ENCODE assay signal across 21 cellular contexts in the genomic region with DNA sequence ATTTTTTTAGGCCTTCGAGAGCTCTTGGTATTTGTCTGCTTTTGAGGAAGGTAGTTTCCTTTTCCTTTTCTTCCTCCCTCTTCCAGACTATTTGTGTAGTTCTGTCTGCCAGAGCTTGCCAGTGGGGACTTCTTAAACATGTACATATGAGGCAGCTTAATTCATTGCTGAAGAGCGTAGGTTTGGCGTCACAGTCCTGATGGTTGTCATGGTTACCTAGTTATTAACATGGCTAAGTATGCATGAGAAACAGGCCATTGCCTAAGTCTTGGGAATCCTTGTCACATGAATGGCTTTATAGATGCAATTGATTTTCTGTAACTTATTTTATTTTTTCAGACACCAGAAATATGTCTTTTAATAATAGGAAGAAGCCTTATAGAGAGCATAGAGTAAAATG. TPM values are rescaled to one million over a fixed set of nuclear protein-coding genes. Genes with fewer than 3 reads are reported as not detected.
DNase-seq lines count a peak whose midpoint lies in the region; ATAC-seq and TF ChIP-seq lines count a peak whose summit lies in the region.
"Had no signal": no experiment of that assay in that cellular context is flagged by ENCODE, and none has a peak within 500 bp of the region (broad histone marks: within the 10 kb centered on the region; RNA-seq: fewer than 3 reads in every experiment).

No MANE protein-coding gene starts in this region.

- ATAC-seq in activated CD8-positive, alpha-beta T cell treated with anti-CD3 and anti-CD28 coated beads for 36 hours, result no peak
- no peak for ATAC-seq in stimulated activated naive CD8-positive, alpha-beta T cell treated with anti-CD3 and anti-CD28 coated beads, Interleukin-15, Interleukin-2, amounts not matched to agents 100 U/mL and 50 U/mL, for 24 hours
- no peak for ATAC-seq in natural killer cell
- ATAC-seq: activated naive CD4-positive, alpha-beta T cell treated with anti-CD3 and anti-CD28 coated beads, Interleukin-2, amount 50 U/mL, for 72 hours; left colon had no signal

- no peak overlapping the region for H3K27ac Mint-ChIP-seq in activated CD8-positive, alpha-beta T cell treated with anti-CD3 and anti-CD28 coated beads for 36 hours
- no peak overlapping the region for H3K27ac Mint-ChIP-seq in natural killer cell
- H3K27ac Mint-ChIP-seq: activated CD4-positive, alpha-beta T cell treated with anti-CD3 and anti-CD28 coated beads, Interleukin-2, amount 10 ng/mL, durations not matched to agents 24 days and 14 days; activated naive CD4-positive, alpha-beta T cell treated with anti-CD3 and anti-CD28 coated beads, Interleukin-2, amount 50 U/mL, for 72 hours; activated T-helper 1 cell treated with anti-CD3 and anti-CD28 coated beads, Interleukin-12 subunit alpha, Interleukin-12 subunit beta, Interleukin-2, Interleukin-4 antibody, amounts not matched to agents 30 ng/mL and 10 ng/mL and 1 ng/mL, durations not matched to agents 14 hours and 24 hours and 36 hours had no signal

- H3K4me3 Mint-ChIP-seq in activated CD8-positive, alpha-beta T cell treated with anti-CD3 and anti-CD28 coated beads for 36 hours, result no peak overlapping the region
- H3K4me3 Mint-ChIP-seq in natural killer cell, result no peak overlapping the region
- H3K4me3 Mint-ChIP-seq: activated CD4-positive, alpha-beta T cell treated with anti-CD3 and anti-CD28 coated beads, Interleukin-2, amount 10 ng/mL, durations not matched to agents 24 days and 14 days; activated T-helper 1 cell treated with anti-CD3 and anti-CD28 coated beads, Interleukin-12 subunit alpha, Interleukin-12 subunit beta, Interleukin-2, Interleukin-4 antibody, amounts not matched to agents 30 ng/mL and 10 ng/mL and 1 ng/mL, durations not matched to agents 14 hours and 24 hours and 36 hours; CD8-positive, alpha-beta memory T cell; naive B cell had no signal

- in situ Hi-C loops in SK-MEL-5 (cut with HindIII; ENCODE audit: low pct_unique_long_range_greater_than_20kb, low sequenced_read_pairs), result no loop called here

- H3K36me3 Mint-ChIP-seq in activated CD8-positive, alpha-beta T cell treated with anti-CD3 and anti-CD28 coated beads for 36 hours (ENCODE audit: low read depth), result no peaks in the 10 kb centered on the region
- no peaks in the 10 kb centered on the region for H3K36me3 Mint-ChIP-seq in natural killer cell
- H3K36me3 Mint-ChIP-seq: activated naive CD4-positive, alpha-beta T cell treated with anti-CD3 and anti-CD28 coated beads, Interleukin-2, amount 50 U/mL, for 72 hours; CD8-positive, alpha-beta memory T cell; naive B cell had no signal

- TF ChIP-seq CTCF in activated CD8-positive, alpha-beta T cell treated with anti-CD3 and anti-CD28 coated beads for 36 hours (IDR thresholded peaks at IDR 0.05), result no peak
- TF ChIP-seq CTCF in natural killer cell (IDR thresholded peaks at IDR 0.05), result no peak

- intact Hi-C loops in activated CD8-positive, alpha-beta T cell treated with anti-CD3 and anti-CD28 coated beads for 36 hours (cut with micrococcal nuclease), result no loop called here
- intact Hi-C loops in natural killer cell (cut with micrococcal nuclease), result no loop called here

- DNase-seq in GM04504 (ENCODE audit: low read depth), result peak; percentile 0
- peak; percentile 21 for DNase-seq in SK-MEL-5 (ENCODE audit: low read depth, low spot score)
- DNase-seq in iPS-NIHi11 (ENCODE audit: low spot score), result peak; percentile 18
- DNase-seq in skeletal muscle cell (ENCODE audit: low read depth), result peak; percentile 5
- DNase-seq in activated CD8-positive, alpha-beta T cell treated with anti-CD3 and anti-CD28 coated beads for 36 hours, result no peak
- DNase-seq in stimulated activated naive CD8-positive, alpha-beta T cell treated with anti-CD3 and anti-CD28 coated beads, Interleukin-15, Interleukin-2, amounts not matched to agents 100 U/mL and 50 U/mL, for 24 hours, result no peak
- DNase-seq in natural killer cell, result no peak
- DNase-seq: activated CD4-positive, alpha-beta T cell treated with anti-CD3 and anti-CD28 coated beads, Interleukin-2, amount 10 ng/mL, durations not matched to agents 24 days and 14 days; CD8-positive, alpha-beta memory T cell; cerebellar nuclear complex; left colon; mesenchymal stem cell; naive B cell; NCI-H1048; NCI-H2029; RPMI8226; SK-N-SH; stimulated activated CD4-positive, alpha-beta T cell treated with anti-CD3 and anti-CD28 coated beads, Interleukin-1b, Interleukin-23, amount 100 ng/mL, for 48 hours; T-helper 2 cell had no signal

- POLR2A ChIA-PET in activated CD8-positive, alpha-beta T cell treated with anti-CD3 and anti-CD28 coated beads for 36 hours (lab: Charles Lee), result no interaction called here

- no peaks in the 10 kb centered on the region for H3K4me1 Mint-ChIP-seq in activated CD8-positive, alpha-beta T cell treated with anti-CD3 and anti-CD28 coated beads for 36 hours (ENCODE audit: low read depth)
- H3K4me1 Mint-ChIP-seq in natural killer cell, result no peaks in the 10 kb centered on the region
- H3K4me1 Mint-ChIP-seq: activated CD4-positive, alpha-beta T cell treated with anti-CD3 and anti-CD28 coated beads, Interleukin-2, amount 10 ng/mL, durations not matched to agents 24 days and 14 days; CD8-positive, alpha-beta memory T cell; naive B cell had no signal

- H3K27me3 Mint-ChIP-seq in activated CD8-positive, alpha-beta T cell treated with anti-CD3 and anti-CD28 coated beads for 36 hours, result no peaks in the 10 kb centered on the region
- peaks cover 0 to 2% of the 10 kb centered on the region in 2 donors for H3K27me3 Mint-ChIP-seq in natural killer cell (ENCODE audit: low read depth in 2 of 2)
- H3K27me3 Mint-ChIP-seq: activated CD4-positive, alpha-beta T cell treated with anti-CD3 and anti-CD28 coated beads, Interleukin-2, amount 10 ng/mL, durations not matched to agents 24 days and 14 days; naive B cell had no signal

- H3K4me3 ChIP-seq in skeletal muscle cell (ENCODE audit: low read depth, low read length), result no peak overlapping the region

- CTCF ChIA-PET in activated CD8-positive, alpha-beta T cell treated with anti-CD3 and anti-CD28 coated beads for 36 hours (lab: Charles Lee), result no interaction called here

- H3K9me3 Mint-ChIP-seq in activated CD8-positive, alpha-beta T cell treated with anti-CD3 and anti-CD28 coated beads for 36 hours, result no peaks in the 10 kb centered on the region
- H3K9me3 Mint-ChIP-seq in natural killer cell, result no peaks in the 10 kb centered on the region
- H3K9me3 Mint-ChIP-seq: activated CD4-positive, alpha-beta T cell treated with anti-CD3 and anti-CD28 coated beads, Interleukin-2, amount 10 ng/mL, durations not matched to agents 24 days and 14 days; activated naive CD4-positive, alpha-beta T cell treated with anti-CD3 and anti-CD28 coated beads, Interleukin-2, amount 50 U/mL, for 72 hours; activated T-helper 1 cell treated with anti-CD3 and anti-CD28 coated beads, Interleukin-12 subunit alpha, Interleukin-12 subunit beta, Interleukin-2, Interleukin-4 antibody, amounts not matched to agents 30 ng/mL and 10 ng/mL and 1 ng/mL, durations not matched to agents 14 hours and 24 hours and 36 hours; CD8-positive, alpha-beta memory T cell had no signal

RNA-seq across cellular contexts. Expression of a gene that starts 48.5 kb away (rescaled TPM):
- total RNA-seq in SK-MEL-5 (2014; rRNA removed; shearing (Covaris generic)), result 40.8 and 43.2 TPM in 2 replicates
- polyA plus RNA-seq in SK-MEL-5 (2015; cell fraction: cytosol; rRNA removed), result 17.6 and 24.0 TPM in 2 replicates
- polyA plus RNA-seq in SK-MEL-5 (2015; cell fraction: nucleus; rRNA removed), result 111 and 674 TPM in 2 replicates
- 10 to 100 TPM; 15.3 to 19.4 TPM for total RNA-seq in activated CD8-positive, alpha-beta T cell treated with anti-CD3 and anti-CD28 coated beads for 36 hours
- 1 to 10 TPM; 1.9 to 2.4 (median 2.1) TPM for total RNA-seq in natural killer cell

Comparison
In these comparisons a context has a peak if more than half of its experiments do, and no peak if none do; other contexts are left out.
1. DNase-seq: peak in GM04504 (single experiment), SK-MEL-5 (single experiment), iPS-NIHi11 (single experiment) and skeletal muscle cell (single experiment); none in activated CD8-positive, alpha-beta T cell treated with anti-CD3 and anti-CD28 coated beads for 36 hours (single experiment), stimulated activated naive CD8-positive, alpha-beta T cell treated with anti-CD3 and anti-CD28 coated beads, Interleukin-15, Interleukin-2, amounts not matched to agents 100 U/mL and 50 U/mL, for 24 hours (single experiment) and natural killer cell (single experiment).
2. RNA of a gene that starts 48.5 kb away (total RNA-seq): 40.8 to 43.2 TPM in SK-MEL-5 and 15.3 to 19.4 TPM in activated CD8-positive, alpha-beta T cell treated with anti-CD3 and anti-CD28 coated beads for 36 hours; 1.9 to 2.4 TPM in natural killer cell; every median in the first group is over 4 times any median in the second.